23 cellular contexts compared by ENCODE assay signal in the genomic region with DNA sequence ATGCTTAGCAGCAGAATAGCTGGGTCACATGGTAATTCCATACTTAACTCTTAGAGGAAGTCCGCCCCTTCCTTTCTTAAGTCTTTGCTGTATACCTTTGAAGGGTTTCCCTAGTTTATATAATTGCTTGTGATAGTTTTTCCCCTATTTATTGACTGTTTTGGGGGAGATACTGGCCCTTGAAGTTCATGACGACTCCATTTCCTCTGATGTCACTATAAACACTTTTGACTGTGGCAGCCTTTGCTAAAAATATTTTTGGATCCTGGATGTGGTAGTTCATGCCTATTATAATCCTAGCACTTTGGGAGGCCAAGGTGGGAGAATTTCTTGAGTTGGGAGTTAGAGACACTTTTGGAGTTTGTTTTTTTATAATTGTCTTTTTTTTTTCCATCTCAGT. TPM values are rescaled to one million over a fixed set of nuclear protein-coding genes. Genes with fewer than 3 reads are reported as not detected.
DNase-seq lines count a peak whose midpoint lies in the region; ATAC-seq and TF ChIP-seq lines count a peak whose summit lies in the region.
"Had no signal": no experiment of that assay in that cellular context is flagged by ENCODE, and none has a peak within 500 bp of the region (broad histone marks: within the 10 kb centered on the region; RNA-seq: fewer than 3 reads in every experiment).

No MANE protein-coding gene starts in this region.

- H3K27me3 Mint-ChIP-seq in activated B cell treated with CpG ODN at 0.5 μM for 24 hours: no peaks in the 10 kb centered on the region
- no peaks in the 10 kb centered on the region for H3K27me3 Mint-ChIP-seq in Caco-2 (ENCODE audit: insufficient read depth, unreplicated experiment)
- H3K27me3 Mint-ChIP-seq: progenitor cell of endocrine pancreas had no signal

- WGBS in aorta, 2 donors: 48 to 52% methylated on average over 2 of the region's 2 CpGs

- H3K9me3 Mint-ChIP-seq in activated B cell treated with CpG ODN at 0.5 μM for 24 hours (no peaks in the 10 kb centered on the region), Caco-2 (ENCODE audit: unreplicated experiment) (no peaks in the 10 kb centered on the region)
- no peaks in the 10 kb centered on the region for H3K9me3 Mint-ChIP-seq in stimulated activated effector memory CD8-positive, alpha-beta T cell treated with anti-CD3 and anti-CD28 coated beads, Interleukin-12 subunit alpha, Interleukin-12 subunit beta, amount 100 ng/mL, for 72 hours

- H3K4me1 Mint-ChIP-seq in activated B cell treated with CpG ODN at 0.5 μM for 24 hours: peaks cover 37% of the 10 kb centered on the region
- peaks cover 22% of the 10 kb centered on the region for H3K4me1 Mint-ChIP-seq in stimulated activated effector memory CD8-positive, alpha-beta T cell treated with anti-CD3 and anti-CD28 coated beads, Interleukin-12 subunit alpha, Interleukin-12 subunit beta, amount 100 ng/mL, for 72 hours
- H3K4me1 Mint-ChIP-seq in Caco-2 (ENCODE audit: low read depth, unreplicated experiment): no peaks in the 10 kb centered on the region

- H3K4me1 ChIP-seq in left ventricle myocardium inferior (peaks cover 23% of the 10 kb centered on the region), aorta (ENCODE audit: control insufficient read depth in 1 of 2, insufficient read depth in 2 of 2, low read length in 2 of 2) (no peaks in the 10 kb centered on the region), Caco-2 (no peaks in the 10 kb centered on the region; the same call in 1 of the 2 replicates)
- H3K4me1 ChIP-seq: colonic mucosa, HAP-1 had no signal

- POLR2A ChIA-PET in activated B cell treated with CpG ODN at 0.5 μM for 24 hours (lab: Charles Lee): no interaction called here
- POLR2A ChIA-PET in Caco-2 (lab: Charles Lee): no interaction called here

- peak; percentile 69 for ATAC-seq in Right ventricle myocardium superior (ENCODE audit: poor library complexity)
- ATAC-seq in left cardiac atrium: no peak
- no peak for ATAC-seq in activated B cell treated with CpG ODN at 0.5 μM for 24 hours (ENCODE audit: low read depth)
- no peak for ATAC-seq in stimulated activated effector memory CD8-positive, alpha-beta T cell treated with anti-CD3 and anti-CD28 coated beads, Interleukin-12 subunit alpha, Interleukin-12 subunit beta, amount 100 ng/mL, for 72 hours
- no peak for ATAC-seq in aorta (ENCODE audit: low FRiP score)
- no peak for ATAC-seq in HG02884 (IDR thresholded peaks at IDR 0.05; ENCODE audit: unreplicated experiment)
- ATAC-seq: left lung had no signal

- no peaks in the 10 kb centered on the region for H3K9me3 ChIP-seq in left ventricle myocardium inferior (replicated peaks)
- H3K9me3 ChIP-seq in aorta (ENCODE audit: control insufficient read depth, low read length): no peaks in the 10 kb centered on the region
- no peaks in the 10 kb centered on the region for H3K9me3 ChIP-seq in Caco-2
- H3K9me3 ChIP-seq: colonic mucosa, esophagus muscularis mucosa, HAP-1, left lung had no signal

- intact Hi-C loops in Right ventricle myocardium superior (cut with DNase I): no loop called here
- intact Hi-C loops in left cardiac atrium (cut with DNase I): no loop called here
- intact Hi-C loops in activated B cell treated with CpG ODN at 0.5 μM for 24 hours (cut with micrococcal nuclease): no loop called here
- intact Hi-C loops in left ventricle myocardium inferior (cut with micrococcal nuclease): no loop called here
- intact Hi-C loops in aorta (cut with DNase I): no loop called here
- intact Hi-C loops in Caco-2 (cut with micrococcal nuclease; ENCODE audit: unreplicated experiment): no loop called here

- H3K36me3 ChIP-seq in left ventricle myocardium inferior: peaks cover 5% of the 10 kb centered on the region
- H3K36me3 ChIP-seq in aorta (ENCODE audit: control insufficient read depth in 1 of 2, insufficient read depth in 2 of 2, low read length in 1 of 2): no peaks in the 10 kb centered on the region
- no peaks in the 10 kb centered on the region for H3K36me3 ChIP-seq in Caco-2 (ENCODE audit: control insufficient read depth, insufficient read depth, low read length)
- H3K36me3 ChIP-seq: colonic mucosa had no signal

- no peak overlapping the region for H3K4me3 Mint-ChIP-seq in activated B cell treated with CpG ODN at 0.5 μM for 24 hours
- no peak overlapping the region for H3K4me3 Mint-ChIP-seq in stimulated activated effector memory CD8-positive, alpha-beta T cell treated with anti-CD3 and anti-CD28 coated beads, Interleukin-12 subunit alpha, Interleukin-12 subunit beta, amount 100 ng/mL, for 72 hours
- no peak overlapping the region for H3K4me3 Mint-ChIP-seq in Caco-2 (ENCODE audit: unreplicated experiment)

- TF ChIP-seq CTCF in activated B cell treated with CpG ODN at 0.5 μM for 24 hours (IDR thresholded peaks at IDR 0.05) (no peak), left ventricle myocardium inferior (IDR thresholded peaks at IDR 0.05; ENCODE audit: borderline replicate concordance) (no peak), Caco-2 (IDR thresholded peaks at IDR 0.05; ENCODE audit: insufficient read depth in 1 of 2, low read depth in 1 of 2, low read length in 1 of 2, severe bottlenecking in 1 of 2, unreplicated experiment in 1 of 2) (no peak)

- H3K36me3 Mint-ChIP-seq in activated B cell treated with CpG ODN at 0.5 μM for 24 hours (ENCODE audit: low read depth): peaks cover 35% of the 10 kb centered on the region
- peaks cover 48% of the 10 kb centered on the region for H3K36me3 Mint-ChIP-seq in stimulated activated effector memory CD8-positive, alpha-beta T cell treated with anti-CD3 and anti-CD28 coated beads, Interleukin-12 subunit alpha, Interleukin-12 subunit beta, amount 100 ng/mL, for 72 hours
- H3K36me3 Mint-ChIP-seq in Caco-2 (ENCODE audit: insufficient read depth, unreplicated experiment): peaks cover 27% of the 10 kb centered on the region

- DNase-seq in Right ventricle myocardium superior (no peak), left cardiac atrium (no peak), activated B cell treated with CpG ODN at 0.5 μM for 24 hours (no peak), left ventricle myocardium inferior (no peak), aorta (no peak), Caco-2 (no peak)
- no peak for DNase-seq in stimulated activated effector memory CD8-positive, alpha-beta T cell treated with anti-CD3 and anti-CD28 coated beads, Interleukin-12 subunit alpha, Interleukin-12 subunit beta, amount 100 ng/mL, for 72 hours (ENCODE audit: low spot score in 2 of 2)
- DNase-seq: ACHN; activated CD4-positive, alpha-beta T cell treated with anti-CD3 and anti-CD28 coated beads for 1 hour; brain microvascular endothelial cell; colonic mucosa; EL; foreskin melanocyte; left lung; NCI-H510A treated with DMSO at 0.1 percent for 48 hours; NK-92 treated with Interleukin-12 subunit alpha and Interleukin-12 subunit beta, amount 100 ng/mL, for 24 hours; SIG-M5 had no signal

- no TSS peak for BruUV-seq in Caco-2 (replicated peaks; lab: Mats Ljungman, UMichigan)

- H3K27me3 ChIP-seq in left ventricle myocardium inferior (ENCODE audit: low read depth): no peaks in the 10 kb centered on the region
- H3K27me3 ChIP-seq in aorta (ENCODE audit: control insufficient read depth in 1 of 2, insufficient read depth in 2 of 2, low read length in 1 of 2): no peaks in the 10 kb centered on the region
- no peaks in the 10 kb centered on the region for H3K27me3 ChIP-seq in Caco-2 (replicated peaks; ENCODE audit: control insufficient read depth, insufficient read depth, low read length)
- H3K27me3 ChIP-seq: BLaER1 treated with 17β-estradiol and CSF1 and Interleukin-3, amounts not matched to agents 10 nM and 100 nM; brain microvascular endothelial cell; colonic mucosa; esophagus muscularis mucosa; hepatocyte; left lung had no signal

- peak overlapping the region; percentile 2 for H3K27ac ChIP-seq in left ventricle myocardium inferior (replicated peaks)
- H3K27ac ChIP-seq in aorta (ENCODE audit: low read depth in 1 of 2, low read length in 2 of 2): no peak overlapping the region
- H3K27ac ChIP-seq: BLaER1 treated with 17β-estradiol and CSF1 and Interleukin-3, amounts not matched to agents 10 nM and 100 nM; brain microvascular endothelial cell; colonic mucosa; esophagus muscularis mucosa; hepatocyte; left lung had no signal

- CTCF ChIA-PET in activated B cell treated with CpG ODN at 0.5 μM for 24 hours (lab: Charles Lee): interaction anchor here (0.8 kb wide), 1 partner anchor 59 kb away, joined by 3 read pairs; no protein-coding TSS in a partner anchor
- CTCF ChIA-PET in Caco-2 (lab: Charles Lee): no interaction called here

- no peak overlapping the region for H3K4me3 ChIP-seq in left ventricle myocardium inferior
- no peak overlapping the region for H3K4me3 ChIP-seq in aorta (ENCODE audit: low read length in 2 of 2)
- no peak overlapping the region for H3K4me3 ChIP-seq in Caco-2 (ENCODE audit: low read depth, low read length)
- H3K4me3 ChIP-seq: BLaER1 treated with 17β-estradiol and CSF1 and Interleukin-3, amounts not matched to agents 10 nM and 100 nM; colonic mucosa; esophagus muscularis mucosa; HAP-1; hepatocyte; left lung had no signal

- H3K27ac Mint-ChIP-seq in activated B cell treated with CpG ODN at 0.5 μM for 24 hours (peak overlapping the region; percentile 56), Caco-2 (ENCODE audit: unreplicated experiment) (no peak overlapping the region)
- H3K27ac Mint-ChIP-seq in stimulated activated effector memory CD8-positive, alpha-beta T cell treated with anti-CD3 and anti-CD28 coated beads, Interleukin-12 subunit alpha, Interleukin-12 subunit beta, amount 100 ng/mL, for 72 hours: peak overlapping the region; percentile 10

RNA-seq across cellular contexts. Expression of gene NSD1, which starts 38.4 kb away (rescaled TPM):
- total RNA-seq in Right ventricle myocardium superior (33.6 TPM), left cardiac atrium (10 to 100 TPM; 40.6 to 44.2 TPM), activated B cell treated with CpG ODN at 0.5 μM for 24 hours (103 and 108 TPM in 2 replicates), left ventricle myocardium inferior (40.8 TPM), aorta (10 to 100 TPM; 63.7 to 96.9 TPM), Caco-2 (2022) (60.6 and 67.4 TPM in 2 replicates)
- 1 to 10 TPM; 6.8 to 6.9 TPM for polyA plus RNA-seq in aorta
